ENCODE assay signal across 1 cellular context in genomic region chr5:38382898-38383297, GRCh38.
TF ChIP-seq lines count a peak whose summit lies in the region.

No MANE protein-coding gene starts in this region.

TF ChIP-seq in HepG2, 621 proteins besides CTCF, POLR2A, EP300 and RAD21 (continued from another document and continues in another):
- TF ChIP-seq IKZF5 (CRISPR knock-in tag; IDR thresholded peaks at IDR 0.05): 0 out of 2 replicates have a peak, but pooled peaks have one; percentile 18
- TF ChIP-seq ZNF432 (CRISPR knock-in tag; IDR thresholded peaks at IDR 0.05; ENCODE audit: borderline replicate concordance): no peak
- peak; percentile 46 for TF ChIP-seq NR2F6 (IDR thresholded peaks at IDR 0.05)
- TF ChIP-seq NR2F6 (CRISPR knock-in tag; IDR thresholded peaks at IDR 0.05): peak; percentile 77; the same call in 1 of the 2 replicates
- TF ChIP-seq ZFYVE20 (CRISPR knock-in tag; IDR thresholded peaks at IDR 0.05; ENCODE audit: borderline replicate concordance, low read depth): no peak
- TF ChIP-seq ATRX (CRISPR knock-in tag; IDR thresholded peaks at IDR 0.05; ENCODE audit: borderline replicate concordance): no peak
- TF ChIP-seq JUN (CRISPR knock-in tag; IDR thresholded peaks at IDR 0.05): no peak
- TF ChIP-seq ZNF143 (CRISPR knock-in tag; IDR thresholded peaks at IDR 0.05): no peak
- TF ChIP-seq TEAD3 (CRISPR knock-in tag; optimal IDR thresholded peaks at IDR 0.05; ENCODE audit: borderline replicate concordance): peak; percentile 71
- no peak for TF ChIP-seq ZNF276 (CRISPR knock-in tag; IDR thresholded peaks at IDR 0.05; ENCODE audit: low read depth)
- peak; percentile 60; the same call in 1 of the 2 replicates for TF ChIP-seq REPIN1 (CRISPR knock-in tag; IDR thresholded peaks at IDR 0.05; ENCODE audit: borderline replicate concordance, low read depth)
- no peak; the same call in 1 of the 2 replicates for TF ChIP-seq IRF2 (CRISPR knock-in tag; IDR thresholded peaks at IDR 0.05)
- TF ChIP-seq NPAS2 (CRISPR knock-in tag; IDR thresholded peaks at IDR 0.05; ENCODE audit: borderline replicate concordance): no peak
- no peak for TF ChIP-seq MTA1 (CRISPR knock-in tag; IDR thresholded peaks at IDR 0.05; ENCODE audit: borderline replicate concordance)
- TF ChIP-seq SETDB1 (CRISPR knock-in tag; IDR thresholded peaks at IDR 0.05; ENCODE audit: borderline replicate concordance): no peak
- no peak for TF ChIP-seq RFXAP (CRISPR knock-in tag; IDR thresholded peaks at IDR 0.05; ENCODE audit: borderline replicate concordance)
- TF ChIP-seq HNRNPLL (IDR thresholded peaks at IDR 0.05; ENCODE audit: low read depth, low read length, poor library complexity, severe bottlenecking): no peak
- TF ChIP-seq ZNF230 (CRISPR knock-in tag; IDR thresholded peaks at IDR 0.05): no peak
- TF ChIP-seq JUND (CRISPR knock-in tag; IDR thresholded peaks at IDR 0.05): no peak
- no peak; the same call in 1 of the 2 replicates for TF ChIP-seq TBX2 (CRISPR knock-in tag; IDR thresholded peaks at IDR 0.05; ENCODE audit: borderline replicate concordance)
- TF ChIP-seq ZNF772 (CRISPR knock-in tag; IDR thresholded peaks at IDR 0.05): no peak
- no peak for TF ChIP-seq ZNF746 (CRISPR knock-in tag; IDR thresholded peaks at IDR 0.05)
- no peak for TF ChIP-seq ZNF558 (CRISPR knock-in tag; IDR thresholded peaks at IDR 0.05; ENCODE audit: borderline replicate concordance)
- no peak for TF ChIP-seq E2F2 (CRISPR knock-in tag; IDR thresholded peaks at IDR 0.05; ENCODE audit: borderline replicate concordance)
- no peak for TF ChIP-seq ZBTB49 (CRISPR knock-in tag; IDR thresholded peaks at IDR 0.05; ENCODE audit: borderline replicate concordance)
- no peak for TF ChIP-seq CENPX (CRISPR knock-in tag; IDR thresholded peaks at IDR 0.05)
- peak; percentile 27; the same call in 1 of the 2 replicates for TF ChIP-seq ZBTB8A (CRISPR knock-in tag; IDR thresholded peaks at IDR 0.05; ENCODE audit: borderline replicate concordance, low read depth)
- TF ChIP-seq BCL6 (CRISPR knock-in tag; IDR thresholded peaks at IDR 0.05): 0 out of 2 replicates have a peak, but pooled peaks have one; percentile 20
- TF ChIP-seq ZBTB1 (CRISPR knock-in tag; IDR thresholded peaks at IDR 0.05; ENCODE audit: borderline replicate concordance): no peak
- no peak for TF ChIP-seq ZXDC (CRISPR knock-in tag; IDR thresholded peaks at IDR 0.05)
- TF ChIP-seq ZNF530 (CRISPR knock-in tag; IDR thresholded peaks at IDR 0.05; ENCODE audit: low read depth): no peak
- no peak for TF ChIP-seq BRF2 (CRISPR knock-in tag; IDR thresholded peaks at IDR 0.05)
- peak; percentile 35; the same call in 1 of the 2 replicates for TF ChIP-seq GABPB1 (CRISPR knock-in tag; IDR thresholded peaks at IDR 0.05)
- TF ChIP-seq NR0B2 (CRISPR knock-in tag; IDR thresholded peaks at IDR 0.05): no peak
- TF ChIP-seq FOXP4 (CRISPR knock-in tag; IDR thresholded peaks at IDR 0.05): no peak
- TF ChIP-seq KDM5A (IDR thresholded peaks at IDR 0.05; ENCODE audit: borderline replicate concordance, low read length): no peak
- TF ChIP-seq ZNF564 (CRISPR knock-in tag; IDR thresholded peaks at IDR 0.05): no peak
- no peak for TF ChIP-seq PCBP1 (IDR thresholded peaks at IDR 0.05; ENCODE audit: borderline replicate concordance, low read depth, low read length)
- peak; percentile 30; the same call in 1 of the 2 replicates for TF ChIP-seq ZFX (CRISPR knock-in tag; IDR thresholded peaks at IDR 0.05; ENCODE audit: low read depth)
- peak; percentile 87 for TF ChIP-seq STAG1 (CRISPR knock-in tag; IDR thresholded peaks at IDR 0.05)
- TF ChIP-seq ATAD3A (CRISPR knock-in tag; IDR thresholded peaks at IDR 0.05): no peak
- TF ChIP-seq ARNT2 (CRISPR knock-in tag; IDR thresholded peaks at IDR 0.05; ENCODE audit: low read depth): peak; percentile 42; the same call in 1 of the 2 replicates
- TF ChIP-seq GABPA (IDR thresholded peaks at IDR 0.05; ENCODE audit: low read depth, low read length): no peak
- peak; percentile 34; the same call in 1 of the 2 replicates for TF ChIP-seq GABPA (CRISPR knock-in tag; IDR thresholded peaks at IDR 0.05; ENCODE audit: low read depth)
- peak; percentile 23; the same call in 1 of the 2 replicates for TF ChIP-seq ETV5 (CRISPR knock-in tag; IDR thresholded peaks at IDR 0.05; ENCODE audit: borderline replicate concordance)
- no peak for TF ChIP-seq ZNF225 (CRISPR knock-in tag; IDR thresholded peaks at IDR 0.05)
- no peak for TF ChIP-seq ARID2 (CRISPR knock-in tag; IDR thresholded peaks at IDR 0.05; ENCODE audit: borderline replicate concordance)
- TF ChIP-seq NCOR1 (IDR thresholded peaks at IDR 0.05; ENCODE audit: borderline replicate concordance, low read length): peak; percentile 60; the same call in 1 of the 2 replicates
- TF ChIP-seq HNF1B (CRISPR knock-in tag; IDR thresholded peaks at IDR 0.05): peak; percentile 27; the same call in 1 of the 2 replicates
- TF ChIP-seq MIER2 (CRISPR knock-in tag; IDR thresholded peaks at IDR 0.05): peak; percentile 60; the same call in 1 of the 2 replicates
- TF ChIP-seq ZBTB7B (CRISPR knock-in tag; IDR thresholded peaks at IDR 0.05): no peak
